12 cellular contexts compared by ENCODE assay signal in the genomic region with DNA sequence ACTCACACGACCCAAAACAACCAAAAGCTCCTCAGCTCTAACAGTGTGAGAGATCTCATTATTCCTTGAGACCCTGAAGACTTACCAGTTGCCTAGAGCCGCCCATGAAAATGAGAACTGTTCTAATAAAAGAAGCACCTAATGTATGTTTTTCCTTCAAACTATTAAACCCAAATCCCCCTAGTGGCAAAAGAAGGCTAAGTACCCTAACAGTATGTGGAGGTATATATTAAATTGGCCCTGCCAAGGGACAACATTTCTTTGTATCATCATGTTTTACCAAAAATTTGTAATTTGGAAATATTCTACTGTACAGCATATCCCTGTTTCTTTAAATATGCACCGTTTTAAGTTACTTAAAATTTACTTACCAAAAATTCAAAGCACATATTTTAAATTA. TPM values are rescaled to one million over a fixed set of nuclear protein-coding genes. Genes with fewer than 3 reads are reported as not detected.
DNase-seq lines count a peak whose midpoint lies in the region; FAIRE-seq and TF ChIP-seq lines count a peak whose summit lies in the region.
"Had no signal": no experiment of that assay in that cellular context is flagged by ENCODE, and none has a peak within 500 bp of the region (broad histone marks: within the 10 kb centered on the region; RNA-seq: fewer than 3 reads in every experiment).

No MANE protein-coding gene starts in this region.

- H3K9ac ChIP-seq in adipocyte (ENCODE audit: low read length), result no peak overlapping the region

- DNase-seq in NCI-H2227 (lab: John Stamatoyannopoulos, UW; ENCODE audit: unreplicated experiment) (peak; percentile 44), NCI-H2227 treated with DMSO at 0.1 percent for 48 hours (lab: John Stamatoyannopoulos, UW) (no peak), HL-60 (ENCODE audit: low read depth in 1 of 2, low spot score in 1 of 2) (no peak), adipocyte (ENCODE audit: low read depth) (peak; percentile 44), osteocyte (ENCODE audit: extremely low spot score, unreplicated experiment) (no peak), Ammon's horn (ENCODE audit: low spot score) (no peak), KG1 (lab: John Stamatoyannopoulos, UW) (no peak), GM12891 (ENCODE audit: insufficient read length, low spot score) (no peak)
- DNase-seq: CD4-positive, CD25-positive, alpha-beta regulatory T cell had no signal

- no peak for TF ChIP-seq POLR2A in GM12891 (IDR thresholded peaks at IDR 0.05; ENCODE audit: low read depth, low read length)

- no peaks in the 10 kb centered on the region for H3K36me3 ChIP-seq in adipocyte (ENCODE audit: control insufficient read depth, insufficient read depth, low read length, severe bottlenecking)

- H3K4me3 Mint-ChIP-seq in osteocyte (ENCODE audit: unreplicated experiment), result no peak overlapping the region
- H3K4me3 Mint-ChIP-seq: CD4-positive, CD25-positive, alpha-beta regulatory T cell; naive thymus-derived CD8-positive, alpha-beta T cell; T-helper 1 cell treated with Interleukin-12 subunit alpha and Interleukin-12 subunit beta and Interleukin-4 antibody, amounts not matched to agents 30 μg/mL and 1 μg/mL, for 36 hours had no signal

- no peak overlapping the region for H3K27ac ChIP-seq in HL-60 (replicated peaks)
- H3K27ac ChIP-seq: coronary artery had no signal

- no peak overlapping the region for H3K27ac Mint-ChIP-seq in osteocyte (ENCODE audit: unreplicated experiment)
- H3K27ac Mint-ChIP-seq: CD4-positive, CD25-positive, alpha-beta regulatory T cell; naive thymus-derived CD8-positive, alpha-beta T cell; T-helper 1 cell treated with Interleukin-12 subunit alpha and Interleukin-12 subunit beta and Interleukin-4 antibody, amounts not matched to agents 30 μg/mL and 1 μg/mL, for 36 hours had no signal

- TF ChIP-seq CTCF in HL-60 (IDR thresholded peaks at IDR 0.05; ENCODE audit: insufficient read depth, low read length) (peak; percentile 50), osteocyte (IDR thresholded peaks at IDR 0.05) (peak; percentile 54)

- H3K4me1 Mint-ChIP-seq in osteocyte (ENCODE audit: unreplicated experiment), result peaks cover 10% of the 10 kb centered on the region
- H3K4me1 Mint-ChIP-seq: CD4-positive, CD25-positive, alpha-beta regulatory T cell; naive thymus-derived CD8-positive, alpha-beta T cell had no signal

- H3K27me3 ChIP-seq in HL-60 (ENCODE audit: insufficient read depth, poor library complexity, severe bottlenecking), result peaks cover 3% of the 10 kb centered on the region
- peaks cover 4% of the 10 kb centered on the region for H3K27me3 ChIP-seq in adipocyte (replicated peaks; ENCODE audit: control insufficient read depth, insufficient read depth, low read length)

- H3K4me1 ChIP-seq in adipocyte (ENCODE audit: control insufficient read depth, insufficient read depth, low read length), result peaks cover 18% of the 10 kb centered on the region

- FAIRE-seq in GM12891 (lab: Jason Lieb, UNC), result no peak

- H3K36me3 Mint-ChIP-seq in osteocyte (ENCODE audit: unreplicated experiment), result no peaks in the 10 kb centered on the region
- H3K36me3 Mint-ChIP-seq: CD4-positive, CD25-positive, alpha-beta regulatory T cell; naive thymus-derived CD8-positive, alpha-beta T cell had no signal

- no peaks in the 10 kb centered on the region for H3K9me3 ChIP-seq in adipocyte (ENCODE audit: control insufficient read depth, low read length)

- H3K27me3 Mint-ChIP-seq in osteocyte (ENCODE audit: unreplicated experiment), result peaks cover 19% of the 10 kb centered on the region
- H3K27me3 Mint-ChIP-seq: CD4-positive, CD25-positive, alpha-beta regulatory T cell had no signal

- H3K9me3 Mint-ChIP-seq in osteocyte (ENCODE audit: unreplicated experiment), result no peaks in the 10 kb centered on the region
- H3K9me3 Mint-ChIP-seq: naive thymus-derived CD8-positive, alpha-beta T cell; T-helper 1 cell treated with Interleukin-12 subunit alpha and Interleukin-12 subunit beta and Interleukin-4 antibody, amounts not matched to agents 30 μg/mL and 1 μg/mL, for 36 hours had no signal

- H3K4me3 ChIP-seq in HL-60 (replicated peaks; ENCODE audit: insufficient read depth, low read length), result no peak overlapping the region
- no peak overlapping the region for H3K4me3 ChIP-seq in adipocyte (ENCODE audit: low read length)
- H3K4me3 ChIP-seq: coronary artery had no signal

TF ChIP-seq in GM12891, 5 proteins besides CTCF, POLR2A, EP300 and RAD21:
- no peak for TF ChIP-seq POLR2AphosphoS5 (IDR thresholded peaks at IDR 0.05; ENCODE audit: low read depth, low read length)
- TF ChIP-seq PAX5 (IDR thresholded peaks at IDR 0.05; ENCODE audit: insufficient read depth, low read length, severe bottlenecking), result no peak
- no peak for TF ChIP-seq SPI1 (IDR thresholded peaks at IDR 0.05; ENCODE audit: low read depth, low read length)
- TF ChIP-seq POU2F2 (IDR thresholded peaks at IDR 0.05; ENCODE audit: low read depth, low read length), result no peak
- TF ChIP-seq TAF1 (IDR thresholded peaks at IDR 0.05; ENCODE audit: low read depth, low read length), result no peak

RNA-seq across cellular contexts. Expression of a gene that starts 38.0 kb away (rescaled TPM):
- total RNA-seq in osteocyte, result 0.65 and 0.67 TPM in 2 replicates
- polyA plus RNA-seq in GM12891 (2012; ENCODE audit: low read depth, missing spikeins), result not detected
- total RNA-seq: CD4-positive, CD25-positive, alpha-beta regulatory T cell; naive thymus-derived CD8-positive, alpha-beta T cell had no signal
- polyA plus RNA-seq: CD4-positive, CD25-positive, alpha-beta regulatory T cell; naive thymus-derived CD8-positive, alpha-beta T cell had no signal

Comparison
In these comparisons a context has a peak if more than half of its experiments do, and no peak if none do; other contexts are left out.
1. DNase-seq: peak in NCI-H2227 (single experiment) and adipocyte (single experiment); none in NCI-H2227 treated with DMSO at 0.1 percent for 48 hours (single experiment), HL-60 (0 of 2), osteocyte (single experiment), Ammon's horn (single experiment), KG1 (single experiment) and GM12891 (single experiment).